In the genomic region with DNA sequence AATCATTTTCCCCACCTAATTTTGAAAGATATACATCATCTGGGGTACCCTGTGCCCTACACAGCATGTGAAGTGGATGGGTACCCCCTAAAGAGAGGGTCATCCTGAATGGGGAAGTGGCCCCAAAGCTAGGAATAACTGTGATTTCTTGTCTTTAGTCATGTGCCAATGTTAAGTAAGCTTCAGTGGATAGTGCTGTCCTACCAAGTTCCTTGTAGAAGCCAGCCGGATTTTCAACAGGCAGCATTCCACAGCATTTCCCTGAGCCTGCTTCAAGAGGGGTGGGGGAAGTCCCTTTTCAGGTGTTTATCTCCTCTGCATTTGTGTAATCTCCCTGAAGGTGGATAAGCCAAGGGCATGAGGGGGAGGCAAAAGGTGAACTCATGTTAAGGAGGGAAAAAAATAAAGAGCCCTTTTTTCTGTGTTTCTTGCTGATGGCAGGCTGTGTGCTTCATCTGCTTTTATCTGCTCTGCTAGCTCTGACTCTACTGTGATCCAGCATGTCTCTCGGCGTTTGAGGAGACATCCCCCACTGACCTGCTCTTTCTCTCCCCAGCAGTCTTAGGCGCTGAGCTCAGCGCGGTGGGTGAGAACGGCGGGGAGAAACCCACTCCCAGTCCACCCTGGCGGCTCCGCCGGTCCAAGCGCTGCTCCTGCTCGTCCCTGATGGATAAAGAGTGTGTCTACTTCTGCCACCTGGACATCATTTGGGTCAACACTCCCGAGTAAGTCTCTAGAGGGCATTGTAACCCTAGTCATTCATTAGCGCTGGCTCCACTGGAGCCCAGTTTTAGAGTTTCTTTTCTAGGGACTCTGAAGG, we compare ENCODE assay signal across 8 cellular contexts. TPM values are rescaled to one million over a fixed set of nuclear protein-coding genes. Genes with fewer than 3 reads are reported as not detected.
DNase-seq lines count a peak whose midpoint lies in the region; ATAC-seq and TF ChIP-seq lines count a peak whose summit lies in the region.

No MANE protein-coding gene starts in this region.

- TF ChIP-seq EP300 in SK-N-SH (IDR thresholded peaks at IDR 0.05; ENCODE audit: borderline replicate concordance in 1 of 2, low read depth in 1 of 2, low read length in 1 of 2), result no peak

- POLR2A ChIA-PET in SK-N-SH (lab: Yijun Ruan, JAX), result no interaction called here

- H3F3A ChIP-seq in SK-N-SH (replicated peaks; ENCODE audit: insufficient read depth), result peaks cover 21% of the 10 kb centered on the region

- H3K36me3 ChIP-seq in SK-N-SH (replicated peaks in 1 of 2; ENCODE audit: control insufficient read depth in 1 of 2, insufficient read depth in 2 of 2, low read length in 1 of 2), result peaks cover 0 to 3% of the 10 kb centered on the region in 2 experiments
- no peaks in the 10 kb centered on the region for H3K36me3 ChIP-seq in left ventricle myocardium inferior

- H3K4me2 ChIP-seq in SK-N-SH, result peak overlapping the region; percentile 85

- H3K27ac ChIP-seq in SK-N-SH (ENCODE audit: low read depth in 2 of 2, low read length in 1 of 2) (no peak overlapping the region), left ventricle myocardium inferior (replicated peaks) (no peak overlapping the region)

- DNase-seq in SK-N-SH (peak; percentile 34), left ventricle myocardium inferior (no peak), skeletal muscle cell (ENCODE audit: low read depth) (no peak), NCI-H774 (lab: John Stamatoyannopoulos, UW) (no peak), SIG-M5 (lab: John Stamatoyannopoulos, UW) (no peak)

- peaks cover 19% of the 10 kb centered on the region; the same call in 1 of the 2 replicates for H3K79me2 ChIP-seq in SK-N-SH (ENCODE audit: insufficient read depth)

- H3K4me3 ChIP-seq in SK-N-SH (ENCODE audit: low read depth in 2 of 2, low read length in 1 of 2) (peak overlapping the region; percentile 62 to 79; a peak in 2 of 4 replicates), left ventricle myocardium inferior (peak overlapping the region; percentile 68), skeletal muscle cell (ENCODE audit: low read depth, low read length) (peak overlapping the region; percentile 27)

- H3K9ac ChIP-seq in SK-N-SH, result peak overlapping the region; percentile 75

- H2AFZ ChIP-seq in SK-N-SH (ENCODE audit: low read depth), result no peak overlapping the region

- H3K27me3 ChIP-seq in SK-N-SH (ENCODE audit: insufficient read depth) (no peaks in the 10 kb centered on the region), left ventricle myocardium inferior (ENCODE audit: low read depth) (peaks cover 29% of the 10 kb centered on the region)

- no peaks in the 10 kb centered on the region for H3K9me2 ChIP-seq in SK-N-SH

- WGBS in SK-N-SH (ENCODE audit: low lambda C conversion rate), result 57% methylated on average over 15 of the region's 15 CpGs

- H4K20me1 ChIP-seq in SK-N-SH (ENCODE audit: insufficient read depth), result no peaks in the 10 kb centered on the region

- TF ChIP-seq CTCF in GM12872 (IDR thresholded peaks at IDR 0.05; ENCODE audit: insufficient read depth, low read depth, low read length) (peak; percentile 57), SK-N-SH (IDR thresholded peaks at IDR 0.05) (peak; percentile 50), left ventricle myocardium inferior (IDR thresholded peaks at IDR 0.05; ENCODE audit: borderline replicate concordance) (peak; percentile 47)

- TF ChIP-seq RAD21 in SK-N-SH (IDR thresholded peaks at IDR 0.05; ENCODE audit: low read length), result peak; percentile 57

- peaks cover 4 to 12% of the 10 kb centered on the region in 2 experiments; a peak in 3 of 4 replicates for H3K4me1 ChIP-seq in SK-N-SH (ENCODE audit: control insufficient read depth in 1 of 2, insufficient read depth in 2 of 2, low read depth in 1 of 2, low read length in 1 of 2)
- H3K4me1 ChIP-seq in left ventricle myocardium inferior, result peaks cover 27% of the 10 kb centered on the region

- CTCF ChIA-PET in SK-N-SH (lab: Yijun Ruan, JAX), result interaction anchor here (0.8 to 7.5 kb wide), 9 partner anchors 10 to 706 kb away, joined by 3 to 91 read pairs (median 5); no protein-coding TSS in a partner anchor

- intact Hi-C loops in left ventricle myocardium inferior (cut with micrococcal nuclease), result loop anchor here (5.0 kb wide), 1 partner anchor 310 kb away; no protein-coding TSS in a partner anchor

- ATAC-seq in GM19395 (IDR thresholded peaks at IDR 0.05; ENCODE audit: unreplicated experiment), result no peak
- no peak for ATAC-seq in HG03571 (IDR thresholded peaks at IDR 0.05; ENCODE audit: unreplicated experiment)

- H3K9me3 ChIP-seq in SK-N-SH (no peaks in the 10 kb centered on the region), left ventricle myocardium inferior (replicated peaks) (no peaks in the 10 kb centered on the region)

TF ChIP-seq in SK-N-SH, 30 proteins besides CTCF, POLR2A, EP300 and RAD21:
- peak; percentile 55 for TF ChIP-seq SMC3 (IDR thresholded peaks at IDR 0.05; ENCODE audit: low read depth, low read length)
- TF ChIP-seq GATA2 (CRISPR knock-in tag; IDR thresholded peaks at IDR 0.05), result no peak

RNA-seq across cellular contexts. Expression of gene EDN1, which starts 1.8 kb away (rescaled TPM):
- 1.3 TPM in 2 replicates for polyA plus RNA-seq in SK-N-SH (2012; rRNA removed)
- polyA plus RNA-seq in SK-N-SH (2012; cell fraction: cytosol; rRNA removed), result 1.5 and 1.6 TPM in 2 replicates
- polyA plus RNA-seq in SK-N-SH (2012; cell fraction: nucleus; rRNA removed), result 1.7 and 3.4 TPM in 2 replicates
- 5.9 TPM for total RNA-seq in left ventricle myocardium inferior
